In the genomic region with DNA sequence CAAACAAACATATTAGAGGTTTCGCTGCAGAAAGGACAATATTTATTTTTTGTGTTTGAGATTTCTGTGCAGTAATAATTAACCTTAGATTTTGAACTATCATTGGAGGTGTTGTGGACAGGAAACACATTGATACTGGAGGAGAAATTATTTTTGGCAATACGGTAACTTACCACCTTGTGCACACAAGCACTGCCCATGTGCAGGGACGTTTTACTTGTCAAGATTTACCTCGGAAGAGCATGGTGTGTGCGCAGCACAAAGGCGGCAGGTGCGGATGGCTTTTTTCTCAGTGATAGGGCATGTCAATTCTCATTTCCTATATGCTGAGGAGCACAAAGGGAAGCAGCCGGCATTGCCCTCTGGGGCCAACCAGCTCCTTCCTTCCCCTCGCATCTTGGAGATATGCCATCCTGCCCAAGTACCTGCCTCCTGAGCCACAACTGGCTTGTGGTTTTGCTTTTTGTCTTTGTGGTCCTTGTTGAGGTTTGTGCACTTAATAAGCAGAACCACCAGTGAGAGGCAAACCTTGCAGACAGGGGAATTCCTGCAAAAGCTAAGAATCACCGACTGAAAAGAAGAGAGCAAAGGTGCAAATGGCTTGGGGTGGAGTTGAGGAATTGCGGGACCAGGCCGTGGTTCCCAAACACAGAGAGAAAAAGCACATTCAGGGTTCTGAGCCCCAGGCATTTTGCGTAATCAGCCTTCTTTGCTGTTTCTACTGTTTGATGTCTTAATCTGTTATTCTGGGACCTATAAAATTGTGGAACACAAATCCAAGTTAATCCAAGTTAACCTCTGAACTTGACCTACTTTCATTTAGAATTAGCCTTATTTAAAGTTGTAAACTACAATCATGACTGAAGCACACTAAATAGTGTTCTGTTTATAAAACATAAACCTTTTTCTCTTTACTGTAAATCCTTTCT, we compare ENCODE assay signal across 10 cellular contexts. TPM values are rescaled to one million over a fixed set of nuclear protein-coding genes. Genes with fewer than 3 reads are reported as not detected.
DNase-seq lines count a peak whose midpoint lies in the region; ATAC-seq and TF ChIP-seq lines count a peak whose summit lies in the region.
"Had no signal": no experiment of that assay in that cellular context is flagged by ENCODE, and none has a peak within 500 bp of the region (broad histone marks: within the 10 kb centered on the region; RNA-seq: fewer than 3 reads in every experiment).

No MANE protein-coding gene starts in this region.

- H3K4me3 Mint-ChIP-seq in activated naive CD8-positive, alpha-beta T cell treated with anti-CD3 and anti-CD28 coated beads for 36 hours = no peak overlapping the region
- H3K4me3 Mint-ChIP-seq: activated naive CD8-positive, alpha-beta T cell treated with anti-CD3 and anti-CD28 coated beads, Interleukin-2, amount 10 ng/mL, durations not matched to agents 7 days and 5 days had no signal

- H2AFZ ChIP-seq in Loucy (ENCODE audit: low read length) = no peak overlapping the region

- H3K9me3 Mint-ChIP-seq in activated naive CD8-positive, alpha-beta T cell treated with anti-CD3 and anti-CD28 coated beads for 36 hours = no peaks in the 10 kb centered on the region
- H3K9me3 Mint-ChIP-seq: activated naive CD8-positive, alpha-beta T cell treated with anti-CD3 and anti-CD28 coated beads, Interleukin-2, amount 10 ng/mL, durations not matched to agents 7 days and 5 days had no signal

- DNase-seq in epithelial cell of proximal tubule (ENCODE audit: low read depth) (no peak), NCI-H2029 treated with DMSO at 0.1 percent for 48 hours (lab: John Stamatoyannopoulos, UW) (no peak)
- DNase-seq in stimulated activated CD8-positive, alpha-beta memory T cell treated with anti-CD3 and anti-CD28 coated beads, Interleukin-4, amount 100 ng/mL, for 48 hours = no peak
- DNase-seq in activated naive CD8-positive, alpha-beta T cell treated with anti-CD3 and anti-CD28 coated beads for 36 hours = no peak
- DNase-seq in activated CD4-positive, CD25-positive, alpha-beta regulatory T cell treated with anti-CD3 and anti-CD28 coated beads, Interleukin-2, amount 50 U/mL, for 72 hours = no peak
- DNase-seq: activated naive CD8-positive, alpha-beta T cell treated with anti-CD3 and anti-CD28 coated beads, Interleukin-2, amount 10 ng/mL, durations not matched to agents 7 days and 5 days; stimulated activated CD4-positive, alpha-beta T cell treated with anti-CD3 and anti-CD28 coated beads, Interleukin-1b, Interleukin-23, amount 100 ng/mL, for 48 hours had no signal

- no peaks in the 10 kb centered on the region for H3K79me2 ChIP-seq in Loucy (ENCODE audit: insufficient read depth, low read length)

- H3K9me2 ChIP-seq in Loucy (replicated peaks; ENCODE audit: low read depth, low read length) = no peaks in the 10 kb centered on the region

- no peaks in the 10 kb centered on the region for H3K9me3 ChIP-seq in Loucy (ENCODE audit: insufficient read depth, low read depth, low read length)

- peak; percentile 75 for ATAC-seq in GM18505 (IDR thresholded peaks at IDR 0.05; ENCODE audit: unreplicated experiment)
- peak; percentile 65 for ATAC-seq in GM21447 (IDR thresholded peaks at IDR 0.05; ENCODE audit: unreplicated experiment)

- H4K20me1 ChIP-seq in Loucy (ENCODE audit: insufficient read depth, low read length, poor library complexity, severe bottlenecking) = no peaks in the 10 kb centered on the region

- peaks cover 10% of the 10 kb centered on the region for H3K4me1 Mint-ChIP-seq in activated naive CD8-positive, alpha-beta T cell treated with anti-CD3 and anti-CD28 coated beads for 36 hours

- H3F3A ChIP-seq in Loucy (ENCODE audit: low read depth) = no peaks in the 10 kb centered on the region

- no peak overlapping the region for H3K27ac Mint-ChIP-seq in activated naive CD8-positive, alpha-beta T cell treated with anti-CD3 and anti-CD28 coated beads for 36 hours
- H3K27ac Mint-ChIP-seq: activated naive CD8-positive, alpha-beta T cell treated with anti-CD3 and anti-CD28 coated beads, Interleukin-2, amount 10 ng/mL, durations not matched to agents 7 days and 5 days had no signal

- TF ChIP-seq CTCF in Loucy (conservative IDR thresholded peaks at IDR 0.05; ENCODE audit: low read length) = no peak
- no peak for TF ChIP-seq CTCF in epithelial cell of proximal tubule (conservative IDR thresholded peaks at IDR 0.05; ENCODE audit: low read depth, low read length)

- TF ChIP-seq POLR2A in GM18505 (IDR thresholded peaks at IDR 0.05; ENCODE audit: borderline replicate concordance, extremely low read depth, insufficient read depth, insufficient read length) = no peak

- H3K9ac ChIP-seq in Loucy (ENCODE audit: low read depth, low read length, poor library complexity, severe bottlenecking) = no peak overlapping the region

- peak overlapping the region; percentile 29 for H3K4me3 ChIP-seq in Loucy (ENCODE audit: low read length, poor library complexity, severe bottlenecking)
- H3K4me3 ChIP-seq in epithelial cell of proximal tubule (ENCODE audit: low read depth, low read length) = peak overlapping the region; percentile 26

- H3K4me2 ChIP-seq in Loucy (ENCODE audit: low read depth, low read length, poor library complexity, severe bottlenecking) = peak overlapping the region; percentile 56

- H3K36me3 Mint-ChIP-seq in activated naive CD8-positive, alpha-beta T cell treated with anti-CD3 and anti-CD28 coated beads for 36 hours = no peaks in the 10 kb centered on the region
- H3K36me3 Mint-ChIP-seq: activated naive CD8-positive, alpha-beta T cell treated with anti-CD3 and anti-CD28 coated beads, Interleukin-2, amount 10 ng/mL, durations not matched to agents 7 days and 5 days had no signal

- peaks cover 17% of the 10 kb centered on the region for H3K4me1 ChIP-seq in Loucy (ENCODE audit: insufficient read depth, low read length, poor library complexity, severe bottlenecking)

- H3K27me3 Mint-ChIP-seq in activated naive CD8-positive, alpha-beta T cell treated with anti-CD3 and anti-CD28 coated beads for 36 hours = peaks cover 33% of the 10 kb centered on the region

- peaks cover 32% of the 10 kb centered on the region for H3K27me3 ChIP-seq in Loucy (ENCODE audit: insufficient read depth, low read length, poor library complexity, severe bottlenecking)

- no peaks in the 10 kb centered on the region for H3K36me3 ChIP-seq in Loucy (ENCODE audit: insufficient read depth, low read length)

RNA-seq across cellular contexts. Expression of a gene that starts 21.9 kb away (rescaled TPM):
- 0.40 and 1.5 TPM in 2 replicates for total RNA-seq in epithelial cell of proximal tubule
- total RNA-seq in activated naive CD8-positive, alpha-beta T cell treated with anti-CD3 and anti-CD28 coated beads for 36 hours = not detected
- total RNA-seq: activated naive CD8-positive, alpha-beta T cell treated with anti-CD3 and anti-CD28 coated beads, Interleukin-2, amount 10 ng/mL, durations not matched to agents 7 days and 5 days had no signal
